ENCODE assay signal across 15 cellular contexts in the genomic region with DNA sequence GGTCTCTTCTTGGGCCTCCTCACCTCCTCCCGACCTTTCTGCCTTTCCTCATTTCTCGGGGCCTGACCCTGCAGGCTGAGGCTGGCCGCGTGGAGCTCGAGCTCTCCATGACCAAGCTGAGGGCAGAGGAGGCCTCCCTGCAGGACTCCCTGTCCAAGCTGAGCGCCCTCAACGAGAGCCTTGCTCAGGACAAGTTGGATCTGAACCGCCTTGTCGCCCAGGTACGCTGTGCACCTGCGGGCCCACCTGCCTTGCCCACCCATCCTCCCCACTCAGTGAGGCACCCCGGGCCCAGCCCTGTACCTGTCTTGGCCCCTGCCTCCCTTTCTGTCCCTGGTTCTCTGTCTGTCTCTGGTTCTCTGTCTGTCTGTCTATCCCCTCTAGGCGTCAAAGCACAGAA. TPM values are rescaled to one million over a fixed set of nuclear protein-coding genes. Genes with fewer than 3 reads are reported as not detected.
"Had no signal": no experiment of that assay in that cellular context is flagged by ENCODE, and none has a peak within 500 bp of the region (broad histone marks: within the 10 kb centered on the region; RNA-seq: fewer than 3 reads in every experiment).

No MANE protein-coding gene starts in this region.

RNA-seq across cellular contexts. Expression of a gene that starts 34.2 kb away (rescaled TPM):
- total RNA-seq: activated B cell treated with CpG ODN at 0.5 μM for 24 hours; activated CD4-positive, alpha-beta memory T cell treated with anti-CD3 and anti-CD28 coated beads for 36 hours; activated CD4-positive, alpha-beta T cell treated with anti-CD3 and anti-CD28 coated beads, Interleukin-2, amount 10 ng/mL, durations not matched to agents 24 days and 14 days; activated CD8-positive, alpha-beta memory T cell treated with anti-CD3 and anti-CD28 coated beads for 36 hours; activated CD8-positive, alpha-beta T cell treated with anti-CD3 and anti-CD28 coated beads for 36 hours; activated naive CD4-positive, alpha-beta T cell treated with anti-CD3 and anti-CD28 coated beads for 36 hours; activated naive CD8-positive, alpha-beta T cell treated with anti-CD3 and anti-CD28 coated beads for 36 hours; activated T-helper 1 cell treated with anti-CD3 and anti-CD28 coated beads, Interleukin-12 subunit alpha, Interleukin-12 subunit beta, Interleukin-2, Interleukin-4 antibody, amounts not matched to agents 30 ng/mL and 10 ng/mL and 1 ng/mL, durations not matched to agents 14 hours and 24 hours and 36 hours; activated T-helper 17 cell treated with anti-CD3 and anti-CD28 coated beads, Interleukin-2, amount 50 U/mL, for 72 hours; T-cell; T-helper 1 cell treated with Interleukin-12 subunit alpha and Interleukin-12 subunit beta and Interleukin-4 antibody, amounts not matched to agents 30 ng/mL and 1 ng/mL, for 36 hours; T-helper 17 cell; T-helper 2 cell treated with Interferon-gamma antibody and Interleukin-4, amounts not matched to agents 100 ng/mL and 5 ng/mL, for 36 hours had no signal

RNA-seq across cellular contexts. Expression of a gene that starts 50.4 kb away (rescaled TPM):
- polyA plus RNA-seq: adipose tissue, cardiac muscle cell had no signal
